18 cellular contexts compared by ENCODE assay signal in the genomic region with DNA sequence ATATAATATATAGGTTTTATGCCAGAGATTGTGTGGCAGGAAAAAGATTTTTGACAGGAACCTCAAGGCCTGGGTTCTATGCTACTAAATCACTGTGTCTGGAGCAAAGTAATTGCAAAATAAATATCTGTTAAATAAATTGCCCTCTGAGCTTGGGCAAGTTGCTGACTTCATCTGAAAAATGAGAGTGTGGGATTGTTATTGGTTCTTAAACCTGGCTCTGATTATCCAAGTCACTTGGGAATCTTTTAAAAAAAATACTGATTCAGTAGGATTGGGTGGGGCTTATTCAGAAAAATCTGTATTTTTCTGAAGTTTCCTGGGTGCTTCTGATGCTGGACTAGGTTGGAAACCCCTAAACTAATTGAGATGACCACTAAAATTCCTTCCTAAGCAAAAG.
DNase-seq lines count a peak whose midpoint lies in the region; ATAC-seq and TF ChIP-seq lines count a peak whose summit lies in the region.
"Had no signal": no experiment of that assay in that cellular context is flagged by ENCODE, and none has a peak within 500 bp of the region (broad histone marks: within the 10 kb centered on the region; RNA-seq: fewer than 3 reads in every experiment).

No MANE protein-coding gene starts in this region.

- peaks cover 9% of the 10 kb centered on the region; the same call in 1 of the 2 replicates for H4K20me1 ChIP-seq in OCI-LY3 (ENCODE audit: insufficient read depth, low read length)

- H3K27me3 ChIP-seq in heart right ventricle, result no peaks in the 10 kb centered on the region
- no peaks in the 10 kb centered on the region for H3K27me3 ChIP-seq in OCI-LY3 (ENCODE audit: low read depth, low read length)
- no peaks in the 10 kb centered on the region for H3K27me3 ChIP-seq in esophagus squamous epithelium

- no peak overlapping the region for H2AFZ ChIP-seq in OCI-LY3 (ENCODE audit: low read depth, low read length)

- peaks cover 94% of the 10 kb centered on the region for H3K79me2 ChIP-seq in OCI-LY3 (ENCODE audit: low read length)

- peaks cover 46 to 84% of the 10 kb centered on the region in 2 donors for H3K4me1 Mint-ChIP-seq in stimulated activated naive B cell treated with anti-CD40 and anti-IgM and Interleukin-4, amounts not matched to agents 10 μg/mL and 1 μg/mL and 100 μg/mL, for 72 hours

- ATAC-seq in heart right ventricle, result no peak
- no peak for ATAC-seq in stimulated activated naive B cell treated with anti-CD40 and anti-IgM and Interleukin-4, amounts not matched to agents 10 μg/mL and 1 μg/mL and 100 μg/mL, for 72 hours (replicated peaks)
- ATAC-seq in GM18907 (IDR thresholded peaks at IDR 0.05; ENCODE audit: unreplicated experiment), result no peak

- peak overlapping the region; percentile 2; the same call in 1 of the 2 replicates for H3K9ac ChIP-seq in OCI-LY3 (ENCODE audit: low read length)

- peak overlapping the region; percentile 80 for H3K27ac Mint-ChIP-seq in stimulated activated naive B cell treated with anti-CD40 and anti-IgM and Interleukin-4, amounts not matched to agents 10 μg/mL and 1 μg/mL and 100 μg/mL, for 72 hours
- H3K27ac Mint-ChIP-seq: T-helper 1 cell treated with Interleukin-12 subunit alpha and Interleukin-12 subunit beta and Interleukin-4 antibody, amounts not matched to agents 30 μg/mL and 1 μg/mL, for 36 hours had no signal

- TF ChIP-seq CTCF in heart right ventricle (IDR thresholded peaks at IDR 0.05), result no peak
- TF ChIP-seq CTCF in OCI-LY3 (IDR thresholded peaks at IDR 0.05; ENCODE audit: low read depth, low read length), result no peak
- no peak for TF ChIP-seq CTCF in fibroblast of the aortic adventitia (IDR thresholded peaks at IDR 0.05; ENCODE audit: insufficient read depth, low read length)
- no peak for TF ChIP-seq CTCF in esophagus squamous epithelium (IDR thresholded peaks at IDR 0.05)

- H3K36me3 ChIP-seq in heart right ventricle, result peaks cover 0 to 95% (median 21%) of the 10 kb centered on the region in 9 donors
- peaks cover 49% of the 10 kb centered on the region for H3K36me3 ChIP-seq in OCI-LY3 (replicated peaks; ENCODE audit: low read depth, low read length)
- H3K36me3 ChIP-seq in esophagus squamous epithelium, result peaks cover 0 to 26% (median 0%) of the 10 kb centered on the region in 3 donors

- H3K4me1 ChIP-seq in heart right ventricle (peaks cover 0 to 55% (median 23%) of the 10 kb centered on the region in 9 donors), OCI-LY3 (ENCODE audit: low read length) (peaks cover 88% of the 10 kb centered on the region), esophagus squamous epithelium (peaks cover 0 to 24% (median 4%) of the 10 kb centered on the region in 3 donors)

- H3K36me3 Mint-ChIP-seq in stimulated activated naive B cell treated with anti-CD40 and anti-IgM and Interleukin-4, amounts not matched to agents 10 μg/mL and 1 μg/mL and 100 μg/mL, for 72 hours, result peaks cover 20 to 47% of the 10 kb centered on the region in 2 donors

- H3K27ac ChIP-seq in heart right ventricle, result peak overlapping the region in 6 of 10 donors; percentile 7 to 43 (median 12)
- peak overlapping the region; percentile 45 for H3K27ac ChIP-seq in OCI-LY3 (ENCODE audit: low read length)
- H3K27ac ChIP-seq in esophagus squamous epithelium, result peak overlapping the region in 2 of 4 donors; percentile 33 to 37

- no peaks in the 10 kb centered on the region for H3K9me3 Mint-ChIP-seq in stimulated activated naive B cell treated with anti-CD40 and anti-IgM and Interleukin-4, amounts not matched to agents 10 μg/mL and 1 μg/mL and 100 μg/mL, for 72 hours
- H3K9me3 Mint-ChIP-seq: T-helper 1 cell treated with Interleukin-12 subunit alpha and Interleukin-12 subunit beta and Interleukin-4 antibody, amounts not matched to agents 30 μg/mL and 1 μg/mL, for 36 hours; type B pancreatic cell had no signal

- DNase-seq in heart right ventricle (no peak), cardiac septum (ENCODE audit: low spot score) (no peak), fibroblast of the aortic adventitia (ENCODE audit: low read depth) (peak; percentile 51), SKM-1 (lab: John Stamatoyannopoulos, UW; ENCODE audit: unreplicated experiment) (no peak), esophagus squamous epithelium (lab: John Stamatoyannopoulos, UW) (no peak)
- DNase-seq in stimulated activated naive B cell treated with anti-CD40 and anti-IgM and Interleukin-4, amounts not matched to agents 10 μg/mL and 1 μg/mL and 100 μg/mL, for 72 hours, result no peak
- DNase-seq: activated CD4-positive, alpha-beta T cell treated with anti-CD3 and anti-CD28 coated beads for 1 hour; activated CD8-positive, alpha-beta memory T cell treated with anti-CD3 and anti-CD28 coated beads, Interleukin-2, amount 50 U/mL, for 48 hours; activated naive CD8-positive, alpha-beta T cell treated with anti-CD3 and anti-CD28 coated beads for 36 hours; central memory CD4-positive, alpha-beta T cell; H7; NCI-H1048; NCI-H748 treated with DMSO at 0.1 percent for 48 hours had no signal

- H3K4me3 ChIP-seq in heart right ventricle (no peak overlapping the region), OCI-LY3 (ENCODE audit: low read length) (no peak overlapping the region), fibroblast of the aortic adventitia (ENCODE audit: low read depth, low read length) (no peak overlapping the region), esophagus squamous epithelium (no peak overlapping the region)
- H3K4me3 ChIP-seq: skin epidermis had no signal

- no peaks in the 10 kb centered on the region for H3K27me3 Mint-ChIP-seq in stimulated activated naive B cell treated with anti-CD40 and anti-IgM and Interleukin-4, amounts not matched to agents 10 μg/mL and 1 μg/mL and 100 μg/mL, for 72 hours
- H3K27me3 Mint-ChIP-seq: activated naive CD8-positive, alpha-beta T cell treated with anti-CD3 and anti-CD28 coated beads for 36 hours; type B pancreatic cell had no signal

- H3K9me3 ChIP-seq in heart right ventricle, result no peaks in the 10 kb centered on the region
- H3K9me3 ChIP-seq in OCI-LY3 (ENCODE audit: insufficient read depth, low read length), result no peaks in the 10 kb centered on the region
- H3K9me3 ChIP-seq in esophagus squamous epithelium, result no peaks in the 10 kb centered on the region

- TF ChIP-seq POLR2A in esophagus squamous epithelium (IDR thresholded peaks at IDR 0.05), result no peak

- H3K4me3 Mint-ChIP-seq in stimulated activated naive B cell treated with anti-CD40 and anti-IgM and Interleukin-4, amounts not matched to agents 10 μg/mL and 1 μg/mL and 100 μg/mL, for 72 hours, result peak overlapping the region in 1 of 2 donors; percentile 7
- H3K4me3 Mint-ChIP-seq: activated naive CD8-positive, alpha-beta T cell treated with anti-CD3 and anti-CD28 coated beads for 36 hours; T-helper 1 cell treated with Interleukin-12 subunit alpha and Interleukin-12 subunit beta and Interleukin-4 antibody, amounts not matched to agents 30 μg/mL and 1 μg/mL, for 36 hours had no signal

- intact Hi-C loops in heart right ventricle (cut with DNase I) (no loop called here), cardiac septum (cut with DNase I) (no loop called here), esophagus squamous epithelium (cut with DNase I) (no loop called here)

- H3K4me2 ChIP-seq in OCI-LY3 (ENCODE audit: low read length), result peak overlapping the region; percentile 20
